In genomic region chr4:74501579-74501978, GRCh38 we compare ENCODE assay signal across 15 cellular contexts. TPM values are rescaled to one million over a fixed set of nuclear protein-coding genes. Genes with fewer than 3 reads are reported as not detected.
DNase-seq lines count a peak whose midpoint lies in the region; ATAC-seq and TF ChIP-seq lines count a peak whose summit lies in the region.
"Had no signal": no experiment of that assay in that cellular context is flagged by ENCODE, and none has a peak within 500 bp of the region (broad histone marks: within the 10 kb centered on the region; RNA-seq: fewer than 3 reads in every experiment).

No MANE protein-coding gene starts in this region.

- H3K9me3 ChIP-seq in AG04450 (ENCODE audit: control insufficient read depth, insufficient read depth, low read length) = no peaks in the 10 kb centered on the region
- H3K9me3 ChIP-seq: tibial artery had no signal

- H3K27ac ChIP-seq in AG04450 (ENCODE audit: low read depth, low read length) = no peak overlapping the region
- H3K27ac ChIP-seq: tibial artery had no signal

- in situ Hi-C loops in astrocyte of the cerebellum (cut with HindIII; ENCODE audit: low sequenced_read_pairs) = no loop called here

- ATAC-seq in HG03565 (IDR thresholded peaks at IDR 0.05; ENCODE audit: unreplicated experiment) (no peak), HG02981 (IDR thresholded peaks at IDR 0.05; ENCODE audit: unreplicated experiment) (no peak), GM21737 (IDR thresholded peaks at IDR 0.05; ENCODE audit: unreplicated experiment) (no peak)
- ATAC-seq: GM23338 had no signal

- H3K27me3 ChIP-seq in AG04450 (ENCODE audit: control insufficient read depth, insufficient read depth, low read length) = no peaks in the 10 kb centered on the region
- H3K27me3 ChIP-seq: tibial artery had no signal

- H3K4me3 ChIP-seq in AG04450 (ENCODE audit: low read depth, low read length) (no peak overlapping the region), astrocyte of the cerebellum (ENCODE audit: low read depth, low read length) (no peak overlapping the region)
- H3K4me3 ChIP-seq: GM23338, tibial artery had no signal

- CTCF ChIA-PET in AG04450 (lab: Charles Lee) = interaction anchor here (2.0 to 2.4 kb wide), 2 partner anchors 30 to 174 kb away, joined by 7 to 10 read pairs; no protein-coding TSS in a partner anchor

- POLR2A ChIA-PET in AG04450 (lab: Yijun Ruan, JAX) = interaction anchor here (0.8 to 2.1 kb wide), 2 partner anchors 21 to 139 kb away, joined by 6 read pairs; no protein-coding TSS in a partner anchor

- peak; percentile 75 for DNase-seq in AG04450 (ENCODE audit: low read depth, low spot score)
- DNase-seq in HPDE6-E6E7 (ENCODE audit: extremely low spot score) = peak; percentile 39
- DNase-seq in astrocyte of the cerebellum (ENCODE audit: low read depth) = peak; percentile 46
- DNase-seq in glomerular visceral epithelial cell (ENCODE audit: extremely low spot score) = peak; percentile 80
- DNase-seq in HK-2 (ENCODE audit: unreplicated experiment) = no peak
- DNase-seq: activated CD8-positive, alpha-beta memory T cell treated with anti-CD3 and anti-CD28 coated beads for 24 hours; activated gamma-delta T cell; caudate nucleus; NCI-H82; SHP77; tibial artery had no signal

- TF ChIP-seq CTCF in AG04450 (IDR thresholded peaks at IDR 0.05; ENCODE audit: low read depth, low read length) = no peak
- TF ChIP-seq CTCF in astrocyte of the cerebellum (IDR thresholded peaks at IDR 0.05; ENCODE audit: low read depth, low read length, missing control alignments) = no peak

RNA-seq across cellular contexts. Expression of gene AREG, which starts 56.6 kb away (rescaled TPM):
- polyA plus RNA-seq in AG04450 (2011; rRNA removed) = 2.0 and 2.4 TPM in 2 replicates
- polyA minus RNA-seq in AG04450 (2011; rRNA and poly(A)+ RNA removed) = 0.61 and 0.78 TPM in 2 replicates
